Comparison of ENCODE assay signal across 1 cellular context in genomic region chr17:79652999-79653643, GRCh38.
TF ChIP-seq lines count a peak whose summit lies in the region.

No MANE protein-coding gene starts in this region.

TF ChIP-seq in K562, 482 proteins besides CTCF, POLR2A, EP300 and RAD21:
- TF ChIP-seq ZNF431 (CRISPR knock-in tag; IDR thresholded peaks at IDR 0.05) (no peak), ZNF507 (tag; conservative IDR thresholded peaks at IDR 0.05) (peak; percentile 87)
TF ChIP-seq in K562: peak in this region for 1.
